In genomic region chr15:84747423-84748273, GRCh38 we compare ENCODE assay signal across 8 cellular contexts.
DNase-seq lines count a peak whose midpoint lies in the region; TF ChIP-seq lines count a peak whose summit lies in the region.

No MANE protein-coding gene starts in this region.

- H3K4me3 ChIP-seq in GM06990 (replicated peaks; ENCODE audit: low read depth, low read length), result peak overlapping the region; percentile 79

- no peaks in the 10 kb centered on the region for H3K27me3 ChIP-seq in GM06990 (replicated peaks; ENCODE audit: control insufficient read depth, insufficient read depth, low read length)

- H3K36me3 ChIP-seq in GM06990 (ENCODE audit: control insufficient read depth, insufficient read depth, low read length), result no peaks in the 10 kb centered on the region

- peak; percentile 83 for DNase-seq in GM06990 (ENCODE audit: extremely low read depth, insufficient read length)
- peak; percentile 41 for DNase-seq in GOT3 (lab: John Stamatoyannopoulos, UW)
- DNase-seq in Kasumi-1 (lab: John Stamatoyannopoulos, UW), result peak; percentile 67 to 71
- peak; percentile 38 to 83 (median 66) for DNase-seq in T-helper 2 cell
- peak; percentile 10 to 92 (median 75) for DNase-seq in anterior cingulate cortex (lab: John Stamatoyannopoulos, UW)
- DNase-seq in hypothalamus (lab: John Stamatoyannopoulos, UW), result peak in 49 of 51 donors; percentile 35 to 91 (median 74)
- DNase-seq in retina, result peak; percentile 88
- no peak for DNase-seq in foreskin melanocyte

- TF ChIP-seq CTCF in GM06990 (IDR thresholded peaks at IDR 0.05; ENCODE audit: insufficient read depth, low read length, poor library complexity, severe bottlenecking), result peak; percentile 20
